In the genomic region with DNA sequence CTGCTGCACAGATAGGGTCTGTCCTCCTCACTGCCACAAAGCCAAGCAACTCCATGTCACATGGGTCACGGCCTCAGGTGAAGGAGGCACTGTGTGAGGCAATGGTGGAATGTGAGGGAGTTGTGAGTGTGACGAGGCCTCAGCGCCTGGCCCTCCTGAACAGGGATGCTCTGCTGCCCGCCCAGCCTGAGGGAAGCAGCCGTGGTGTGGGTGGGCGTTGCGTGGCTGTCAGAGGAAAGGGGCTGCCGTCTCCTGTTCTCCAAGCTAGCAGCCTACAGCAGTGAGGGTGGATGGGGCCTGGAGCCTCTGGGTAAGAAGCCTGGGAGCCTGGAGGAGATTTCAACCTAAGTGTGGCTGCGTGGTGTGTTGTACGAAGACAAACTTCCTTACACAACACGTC, we compare ENCODE assay signal across 21 cellular contexts.
A peak's percentile ranks its signal among the peaks of the same experiment; 100 is the strongest.
DNase-seq lines count a peak whose midpoint lies in the region; ATAC-seq, FAIRE-seq and TF ChIP-seq lines count a peak whose summit lies in the region.
"Had no signal": no experiment of that assay in that cellular context is flagged by ENCODE, and none has a peak within 500 bp of the region (broad histone marks: within the 10 kb centered on the region; RNA-seq: fewer than 3 reads in every experiment).

No MANE protein-coding gene starts in this region.

- H4K8ac ChIP-seq in mesenchymal stem cell (ENCODE audit: low read length) = peak overlapping the region; percentile 35

- WGBS in mesenchymal stem cell = 98% methylated on average over 9 of the region's 11 CpGs
- 86 to 89% methylated on average over 11 of the region's 11 CpGs for WGBS in sigmoid colon, 2 donors

- peak; percentile 15 for DNase-seq in Ammon's horn (ENCODE audit: low spot score)
- DNase-seq in bronchial epithelial cell (ENCODE audit: low read depth) = no peak
- DNase-seq in mesenchymal stem cell = no peak
- DNase-seq in sigmoid colon = peak; percentile 56
- no peak for DNase-seq in NK-92 treated with Interleukin-12 subunit alpha and Interleukin-12 subunit beta, amount 100 ng/mL, for 24 hours (lab: John Stamatoyannopoulos, UW)
- DNase-seq: BE2C; C1 segment of cervical spinal cord; CD4-positive, CD25-positive, alpha-beta regulatory T cell; CD8-positive, alpha-beta memory T cell; COR-L47; DMS 273 treated with DMSO at 0.1 percent for 48 hours; DMS53; H7; HFFc6 had no signal

- H3K9ac ChIP-seq in mesenchymal stem cell (ENCODE audit: low read length) = no peak overlapping the region

- TF ChIP-seq CTCF in bronchial epithelial cell (IDR thresholded peaks at IDR 0.05; ENCODE audit: insufficient read depth, low read length, severe bottlenecking) (no peak), sigmoid colon (IDR thresholded peaks at IDR 0.05) (no peak)

- intact Hi-C loops in sigmoid colon (cut with DNase I) = no loop called here

- no peak overlapping the region for H3K14ac ChIP-seq in mesenchymal stem cell (ENCODE audit: low read length in 2 of 2)

- H3K36me3 ChIP-seq in bronchial epithelial cell (ENCODE audit: control insufficient read depth, insufficient read depth, low read length) (no peaks in the 10 kb centered on the region), mesenchymal stem cell (ENCODE audit: control insufficient read depth in 1 of 2, insufficient read depth in 2 of 2, low read depth in 1 of 2, low read length in 2 of 2) (peaks cover 80 to 93% of the 10 kb centered on the region in 2 experiments), sigmoid colon (peaks cover 82 to 100% (median 94%) of the 10 kb centered on the region in 4 donors)
- H3K36me3 ChIP-seq: BE2C had no signal

- ATAC-seq in GM18502 (IDR thresholded peaks at IDR 0.05; ENCODE audit: poor library complexity, unreplicated experiment) = no peak
- no peak for ATAC-seq in HG02840 (IDR thresholded peaks at IDR 0.05; ENCODE audit: low FRiP score, unreplicated experiment)
- ATAC-seq: GM23338, HCT116 had no signal

- H2AFZ ChIP-seq in mesenchymal stem cell (ENCODE audit: low read depth, low read length) = no peak overlapping the region
- H2AFZ ChIP-seq: GM23338 had no signal

- H2BK12ac ChIP-seq in mesenchymal stem cell (ENCODE audit: low read length in 2 of 2) = peak overlapping the region in 1 of 2 experiments; percentile 25

- H3K27me3 ChIP-seq in bronchial epithelial cell (ENCODE audit: control insufficient read depth, insufficient read depth, low read length) (no peaks in the 10 kb centered on the region), mesenchymal stem cell (ENCODE audit: control insufficient read depth in 1 of 2, insufficient read depth in 1 of 2, low read length in 2 of 2) (no peaks in the 10 kb centered on the region), sigmoid colon (no peaks in the 10 kb centered on the region)

- FAIRE-seq in bronchial epithelial cell (lab: Jason Lieb, UNC) = peak; percentile 93
- FAIRE-seq: G401.6, GM12891, GM18507 had no signal

- H3K4me2 ChIP-seq in mesenchymal stem cell (ENCODE audit: low read length, poor library complexity, severe bottlenecking) = no peak overlapping the region
- H3K4me2 ChIP-seq: GM23338 had no signal

- H4K91ac ChIP-seq in mesenchymal stem cell (ENCODE audit: low read length) = no peak overlapping the region

- no peak overlapping the region for H3K27ac ChIP-seq in mesenchymal stem cell (ENCODE audit: low read length, poor library complexity, severe bottlenecking)
- H3K27ac ChIP-seq in sigmoid colon = no peak overlapping the region

- no peak for TF ChIP-seq EP300 in sigmoid colon (IDR thresholded peaks at IDR 0.05)

- no peak overlapping the region for H3K18ac ChIP-seq in mesenchymal stem cell (ENCODE audit: low read depth in 1 of 2, low read length in 2 of 2)

- no peak for TF ChIP-seq POLR2A in sigmoid colon (IDR thresholded peaks at IDR 0.05)

- H2BK5ac ChIP-seq in mesenchymal stem cell (ENCODE audit: low read depth, low read length, poor library complexity, severe bottlenecking) = no peak overlapping the region

- no peak overlapping the region for H2AK5ac ChIP-seq in mesenchymal stem cell (ENCODE audit: low read length, severe bottlenecking)

- H3K23ac ChIP-seq in mesenchymal stem cell (ENCODE audit: low read length in 2 of 2) = no peak overlapping the region

- H3K4me3 ChIP-seq in bronchial epithelial cell (ENCODE audit: low read depth, low read length) = no peak overlapping the region
- H3K4me3 ChIP-seq in mesenchymal stem cell (ENCODE audit: insufficient read depth in 1 of 2, low read depth in 1 of 2, low read length in 2 of 2) = no peak overlapping the region
- H3K4me3 ChIP-seq in sigmoid colon = no peak overlapping the region
- H3K4me3 ChIP-seq: GM23338 had no signal

- H2BK15ac ChIP-seq in mesenchymal stem cell (ENCODE audit: low read depth, poor library complexity, severe bottlenecking) = no peak overlapping the region

- peaks cover 9% of the 10 kb centered on the region for H3K79me1 ChIP-seq in mesenchymal stem cell (replicated peaks; ENCODE audit: low read length, poor library complexity, severe bottlenecking)

- H2BK120ac ChIP-seq in mesenchymal stem cell (ENCODE audit: low read depth, low read length) = no peak overlapping the region

- no peaks in the 10 kb centered on the region for H3K9me3 ChIP-seq in mesenchymal stem cell (ENCODE audit: control insufficient read depth, low read length)
- H3K9me3 ChIP-seq in sigmoid colon = no peaks in the 10 kb centered on the region
- H3K9me3 ChIP-seq: BE2C had no signal

- H3K4me1 ChIP-seq in mesenchymal stem cell (ENCODE audit: control insufficient read depth, insufficient read depth, low read depth, low read length) (peaks cover 9% of the 10 kb centered on the region), sigmoid colon (no peaks in the 10 kb centered on the region)
- H3K4me1 ChIP-seq: BE2C had no signal

- H3K4ac ChIP-seq in mesenchymal stem cell (ENCODE audit: low read depth in 1 of 2, low read length in 2 of 2) = no peak overlapping the region

Comparison
In these comparisons a context has a peak if more than half of its experiments do, and no peak if none do; other contexts are left out.
1. DNase-seq: peak in Ammon's horn (single experiment) and sigmoid colon (single experiment); none in bronchial epithelial cell (single experiment), mesenchymal stem cell (single experiment) and NK-92 treated with Interleukin-12 subunit alpha and Interleukin-12 subunit beta, amount 100 ng/mL, for 24 hours (single experiment).